ENCODE assay signal across 1 cellular context in the genomic region with DNA sequence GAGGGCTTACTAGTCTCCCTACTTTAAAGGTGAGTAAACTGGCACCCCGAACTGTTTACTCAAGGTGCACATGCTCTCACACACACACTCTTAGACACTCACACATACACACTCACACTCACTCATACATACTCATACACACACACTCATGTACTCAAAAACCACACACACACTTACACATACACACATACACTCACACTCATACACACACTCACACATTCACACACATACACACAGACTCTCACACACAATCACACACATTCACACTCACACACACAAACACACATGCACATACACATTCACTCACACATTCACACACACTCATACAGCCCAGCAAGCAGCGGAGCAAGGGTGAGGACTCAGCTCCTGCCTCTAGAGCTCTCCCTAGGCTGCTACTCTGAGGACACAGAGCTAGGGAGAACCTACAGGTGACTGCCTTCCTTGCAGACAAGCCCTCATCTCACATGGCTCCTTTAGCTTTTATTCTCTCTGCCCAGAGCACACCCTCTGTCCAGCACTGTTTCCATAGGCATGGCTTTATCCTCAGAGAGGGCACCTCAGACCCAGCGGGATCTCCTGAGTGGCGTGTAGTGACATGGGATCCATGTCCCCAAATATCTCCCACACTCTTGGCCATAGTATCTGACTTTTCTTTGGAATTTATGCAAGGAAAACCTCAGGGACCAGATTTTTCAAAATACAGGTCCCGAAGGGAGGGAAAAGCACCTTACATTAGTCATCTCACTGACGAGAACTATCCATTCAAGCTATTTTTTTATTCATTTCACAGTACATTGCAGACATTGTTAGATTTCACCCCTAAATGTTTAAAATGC.
TF ChIP-seq lines count a peak whose summit lies in the region.

No MANE protein-coding gene starts in this region.

TF ChIP-seq in GM23338, 12 proteins besides CTCF, POLR2A, EP300 and RAD21 (continued from another document):
- TF ChIP-seq NANOG (IDR thresholded peaks at IDR 0.05; ENCODE audit: borderline replicate concordance) (no peak), CREB1 (CRISPR knock-in tag; IDR thresholded peaks at IDR 0.05; ENCODE audit: low read depth) (no peak), STAT1 (IDR thresholded peaks at IDR 0.05; ENCODE audit: unreplicated experiment) (no peak), POLR2AphosphoS5 (IDR thresholded peaks at IDR 0.05; ENCODE audit: low read depth) (no peak), ZNF114 (CRISPR knock-in tag; IDR thresholded peaks at IDR 0.05) (no peak)
